Comparison of ENCODE assay signal across 9 cellular contexts in the genomic region with DNA sequence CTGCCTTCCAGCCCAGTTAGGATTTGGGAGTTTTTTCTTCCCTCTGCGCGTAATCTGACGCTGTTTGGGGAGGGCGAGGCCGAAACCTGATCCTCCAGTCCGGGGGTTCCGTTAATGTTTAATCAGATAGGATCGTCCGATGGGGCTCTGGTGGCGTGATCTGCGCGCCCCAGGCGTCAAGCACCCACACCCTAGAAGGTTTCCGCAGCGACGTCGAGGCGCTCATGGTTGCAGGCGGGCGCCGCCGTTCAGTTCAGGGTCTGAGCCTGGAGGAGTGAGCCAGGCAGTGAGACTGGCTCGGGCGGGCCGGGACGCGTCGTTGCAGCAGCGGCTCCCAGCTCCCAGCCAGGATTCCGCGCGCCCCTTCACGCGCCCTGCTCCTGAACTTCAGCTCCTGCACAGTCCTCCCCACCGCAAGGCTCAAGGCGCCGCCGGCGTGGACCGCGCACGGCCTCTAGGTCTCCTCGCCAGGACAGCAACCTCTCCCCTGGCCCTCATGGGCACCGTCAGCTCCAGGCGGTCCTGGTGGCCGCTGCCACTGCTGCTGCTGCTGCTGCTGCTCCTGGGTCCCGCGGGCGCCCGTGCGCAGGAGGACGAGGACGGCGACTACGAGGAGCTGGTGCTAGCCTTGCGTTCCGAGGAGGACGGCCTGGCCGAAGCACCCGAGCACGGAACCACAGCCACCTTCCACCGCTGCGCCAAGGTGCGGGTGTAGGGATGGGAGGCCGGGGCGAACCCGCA. TPM values are rescaled to one million over a fixed set of nuclear protein-coding genes. Genes with fewer than 3 reads are reported as not detected.
DNase-seq lines count a peak whose midpoint lies in the region; ATAC-seq, FAIRE-seq and TF ChIP-seq lines count a peak whose summit lies in the region.
"Had no signal": no experiment of that assay in that cellular context is flagged by ENCODE, and none has a peak within 500 bp of the region (broad histone marks: within the 10 kb centered on the region; RNA-seq: fewer than 3 reads in every experiment).

A gene (plus strand): TSS at position 207 of the 741 bp plus-strand sequence. CDS start 290 bp downstream, at position 497.

- 50% methylated on average over 67 of the region's 67 CpGs for WGBS in HUES64

- H3K27me3 Mint-ChIP-seq in astrocyte (ENCODE audit: low read depth, unreplicated experiment) = peaks cover 70% of the 10 kb centered on the region

- H3K4me2 ChIP-seq in astrocyte (ENCODE audit: low read length) = peak within 1 kb of the TSS; percentile 81

- peaks cover 56% of the 10 kb centered on the region for H3K27me3 ChIP-seq in HUES64 (ENCODE audit: insufficient read depth, low read length)
- H3K27me3 ChIP-seq in astrocyte (ENCODE audit: insufficient read depth, low read length) = peaks cover 81% of the 10 kb centered on the region

- no peaks in the 10 kb centered on the region for H3K9me3 ChIP-seq in HUES64 (ENCODE audit: insufficient read depth, low read depth, low read length)
- no peaks in the 10 kb centered on the region for H3K9me3 ChIP-seq in astrocyte (ENCODE audit: insufficient read depth, low read depth, low read length)

- H3K9ac ChIP-seq in HUES64 (ENCODE audit: low read depth, low read length) (peak within 1 kb of the TSS; percentile 17), astrocyte (ENCODE audit: low read length) (no peak within 1 kb of the TSS)

- peak within 1 kb of the TSS; percentile 73 for H2AFZ ChIP-seq in astrocyte (ENCODE audit: low read depth, low read length)

- H3K27ac ChIP-seq in HUES64 (ENCODE audit: low read depth, low read length) (no peak within 1 kb of the TSS), astrocyte (ENCODE audit: low read depth, low read length) (no peak within 1 kb of the TSS), skin epidermis (peak within 1 kb of the TSS in 2 of 21 experiments; percentile 6 to 12)

- H3K4me1 ChIP-seq in HUES64 (ENCODE audit: insufficient read depth, low read length) (no peaks in the 10 kb centered on the region), astrocyte (ENCODE audit: insufficient read depth, low read length) (peaks cover 10% of the 10 kb centered on the region)

- H3K36me3 ChIP-seq in HUES64 (ENCODE audit: insufficient read depth, low read length) = 0 out of 2 replicates have a peak, but pooled peaks cover under 1% of the 10 kb centered on the region
- H3K36me3 ChIP-seq in astrocyte (ENCODE audit: insufficient read depth, low read length) = no peaks in the 10 kb centered on the region

- no peaks in the 10 kb centered on the region for H3K79me2 ChIP-seq in astrocyte (ENCODE audit: insufficient read depth, low read length)

- no peaks in the 10 kb centered on the region for H4K20me1 ChIP-seq in astrocyte (ENCODE audit: insufficient read depth, low read length)

- FAIRE-seq in astrocyte (lab: Jason Lieb, UNC) (no peak), GM19239 (lab: Jason Lieb, UNC) (no peak)

- H3K4me3 ChIP-seq in HUES64 (ENCODE audit: low read length) = peak within 1 kb of the TSS; percentile 54
- H3K4me3 ChIP-seq in astrocyte (ENCODE audit: insufficient read depth, low read depth, low read length) = peak within 1 kb of the TSS; percentile 33
- H3K4me3 ChIP-seq in skin epidermis = peak within 1 kb of the TSS; percentile 15 to 41 (median 27)

- peak; percentile 38 for DNase-seq in astrocyte (ENCODE audit: low read depth)
- peak; percentile 76 for DNase-seq in iPS-NIHi11 (ENCODE audit: low spot score)
- DNase-seq in GM19239 (ENCODE audit: insufficient read length, low spot score) = no peak

- peaks cover 2% of the 10 kb centered on the region for H3K4me1 Mint-ChIP-seq in astrocyte (ENCODE audit: low read depth, unreplicated experiment)

- H3K27ac Mint-ChIP-seq in astrocyte (ENCODE audit: unreplicated experiment) = no peak within 1 kb of the TSS
- H3K27ac Mint-ChIP-seq: dendritic cell treated with granulocyte-macrophage colony-stimulating factor and Interleukin-4, amounts not matched to agents 40 ng/mL and 50 ng/mL, for 4 days had no signal

- peak within 1 kb of the TSS; percentile 48 for H3K4me3 Mint-ChIP-seq in astrocyte (ENCODE audit: unreplicated experiment)
- H3K4me3 Mint-ChIP-seq: dendritic cell treated with granulocyte-macrophage colony-stimulating factor and Interleukin-4, amounts not matched to agents 40 ng/mL and 50 ng/mL, for 4 days had no signal

- H3K9me3 Mint-ChIP-seq in astrocyte (ENCODE audit: unreplicated experiment) = no peaks in the 10 kb centered on the region
- H3K9me3 Mint-ChIP-seq: dendritic cell treated with granulocyte-macrophage colony-stimulating factor and Interleukin-4, amounts not matched to agents 40 ng/mL and 50 ng/mL, for 4 days had no signal

- ATAC-seq in GM18502 (IDR thresholded peaks at IDR 0.05; ENCODE audit: poor library complexity, unreplicated experiment) (no peak), GM19324 (IDR thresholded peaks at IDR 0.05; ENCODE audit: low FRiP score, unreplicated experiment) (no peak), HG03457 (IDR thresholded peaks at IDR 0.05; ENCODE audit: unreplicated experiment) (no peak)

- peaks cover 2% of the 10 kb centered on the region for H3K36me3 Mint-ChIP-seq in astrocyte (ENCODE audit: low read depth, unreplicated experiment)

- TF ChIP-seq CTCF in astrocyte (IDR thresholded peaks at IDR 0.05; ENCODE audit: insufficient read depth, low read depth, low read length) = no peak

RNA-seq across cellular contexts. Expression of the gene that starts here (rescaled TPM):
- polyA plus RNA-seq in HUES64 (2013, experiment 1 of 2) = 19.2 TPM
- polyA plus RNA-seq in HUES64 (2013, experiment 2 of 2) = 20.7 TPM
- 0.53 and 1.4 TPM in 2 replicates for total RNA-seq in astrocyte
